Comparison of ENCODE assay signal across 28 cellular contexts in the genomic region with DNA sequence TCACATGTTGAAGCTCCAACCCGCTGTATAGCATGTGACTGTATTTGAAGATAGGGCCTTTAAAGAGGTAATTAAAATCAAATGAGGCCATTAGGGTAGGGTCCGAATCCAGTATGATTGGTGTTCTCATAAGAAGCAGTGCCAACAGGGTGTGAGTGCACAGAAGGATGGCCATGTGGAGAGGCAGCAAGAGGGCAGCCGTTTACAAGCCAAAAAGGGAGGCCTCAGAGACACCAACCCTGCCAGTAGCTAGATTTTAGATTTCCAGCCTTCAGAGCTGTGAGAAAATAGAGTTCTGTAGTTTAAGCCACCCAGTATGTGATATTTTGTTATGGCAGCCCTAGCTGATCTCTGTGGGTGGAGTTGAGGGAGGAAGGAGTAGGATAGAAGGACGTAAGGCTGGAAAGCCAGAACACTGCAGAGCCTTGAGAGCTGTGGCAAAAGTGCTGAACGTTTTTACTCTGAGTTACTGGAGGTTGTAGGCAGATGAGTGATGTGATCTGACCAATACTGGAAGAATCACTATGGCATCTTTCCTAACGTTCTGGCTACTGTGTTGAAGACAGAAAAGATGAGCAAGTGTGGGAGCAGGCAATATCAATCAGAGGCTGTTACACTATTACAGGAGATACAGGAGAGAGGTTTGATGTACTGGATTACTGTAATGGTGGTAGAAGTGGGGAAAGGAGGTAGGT.
DNase-seq lines count a peak whose midpoint lies in the region; ATAC-seq, FAIRE-seq and TF ChIP-seq lines count a peak whose summit lies in the region.
"Had no signal": no experiment of that assay in that cellular context is flagged by ENCODE, and none has a peak within 500 bp of the region (broad histone marks: within the 10 kb centered on the region; RNA-seq: fewer than 3 reads in every experiment).

No MANE protein-coding gene starts in this region.

- H3F3A ChIP-seq in GM23248 (ENCODE audit: insufficient read depth) = no peaks in the 10 kb centered on the region

- no peak overlapping the region for H3K9ac ChIP-seq in GM23248

- H2AFZ ChIP-seq in GM23248 = no peak overlapping the region
- H2AFZ ChIP-seq: GM23338, hepatocyte had no signal

- H3K4me1 ChIP-seq in GM23248 (ENCODE audit: insufficient read depth) = no peaks in the 10 kb centered on the region

- in situ Hi-C loops in GM23248 (cut with MboI) = no loop called here

- H3K9me3 ChIP-seq in GM23248 (ENCODE audit: low read depth) = no peaks in the 10 kb centered on the region
- H3K9me3 ChIP-seq: spleen, thyroid gland had no signal

- TF ChIP-seq CTCF in bronchial epithelial cell (IDR thresholded peaks at IDR 0.05; ENCODE audit: insufficient read depth, low read length, severe bottlenecking) (no peak), foreskin fibroblast (IDR thresholded peaks at IDR 0.05; ENCODE audit: low read depth, low read length) (no peak)

- no peak for FAIRE-seq in bronchial epithelial cell (lab: Jason Lieb, UNC)
- FAIRE-seq: frontal cortex, G401.6, GM18507 had no signal

- H3K27me3 ChIP-seq in GM23248 (replicated peaks; ENCODE audit: insufficient read depth) (no peaks in the 10 kb centered on the region), bronchial epithelial cell (ENCODE audit: control insufficient read depth, insufficient read depth, low read length) (no peaks in the 10 kb centered on the region)
- H3K27me3 ChIP-seq: hepatocyte, spleen, thyroid gland had no signal

- no peaks in the 10 kb centered on the region for H3K79me2 ChIP-seq in GM23248 (ENCODE audit: insufficient read depth)
- H3K79me2 ChIP-seq: hepatocyte had no signal

- H3K36me3 Mint-ChIP-seq in T-helper 2 cell treated with Interferon-gamma antibody and Interleukin-4, amounts not matched to agents 5 μg/mL and 100 μg/mL, for 36 hours (ENCODE audit: low read depth) = peaks cover 22% of the 10 kb centered on the region

- H3K27ac ChIP-seq in GM23248 = no peak overlapping the region
- H3K27ac ChIP-seq: 22Rv1, hepatocyte, thyroid gland, WERI-Rb-1 had no signal

- H3K27me3 Mint-ChIP-seq in T-helper 2 cell treated with Interferon-gamma antibody and Interleukin-4, amounts not matched to agents 5 μg/mL and 100 μg/mL, for 36 hours (ENCODE audit: low read depth) = no peaks in the 10 kb centered on the region
- H3K27me3 Mint-ChIP-seq: central memory CD8-positive, alpha-beta T cell; stimulated activated naive B cell treated with anti-CD40 and anti-IgM and Interleukin-4, amounts not matched to agents 10 μg/mL and 1 μg/mL and 100 μg/mL, for 72 hours had no signal

- DNase-seq in T-helper 2 cell treated with Interferon-gamma antibody and Interleukin-4, amounts not matched to agents 5 μg/mL and 100 μg/mL, for 36 hours (ENCODE audit: low spot score) = peak; percentile 9
- DNase-seq in T-helper 2 cell (no peak), GM23248 (peak; percentile 18), bronchial epithelial cell (ENCODE audit: low read depth) (peak; percentile 7), kidney tubule cell (ENCODE audit: low spot score) (peak; percentile 9), foreskin fibroblast (no peak)
- DNase-seq in NK-92 treated with Interleukin-12 subunit alpha and Interleukin-12 subunit beta, amount 100 ng/mL, for 24 hours (lab: John Stamatoyannopoulos, UW) = no peak
- DNase-seq: activated naive CD4-positive, alpha-beta T cell; AML-193; anterior cingulate cortex; NCI-H2081; NCI-H226; NCI-H82; nephron progenitor cell; right cardiac atrium; spleen; stimulated activated naive B cell treated with anti-CD40 and anti-IgM and Interleukin-4, amounts not matched to agents 10 μg/mL and 1 μg/mL and 100 μg/mL, for 72 hours; thyroid gland; WERI-Rb-1 had no signal

- WGBS in GM23248 (ENCODE audit: low coverage in 1 of 2, low lambda C conversion rate in 2 of 2, missing lambda C conversion rate in 2 of 2), 2 experiments = 30 to 36% methylated on average over 6 of the region's 6 CpGs

- no peak overlapping the region for H3K4me3 Mint-ChIP-seq in T-helper 2 cell treated with Interferon-gamma antibody and Interleukin-4, amounts not matched to agents 5 μg/mL and 100 μg/mL, for 36 hours
- H3K4me3 Mint-ChIP-seq: central memory CD8-positive, alpha-beta T cell; GM23338; nephron progenitor cell; stimulated activated naive B cell treated with anti-CD40 and anti-IgM and Interleukin-4, amounts not matched to agents 10 μg/mL and 1 μg/mL and 100 μg/mL, for 72 hours had no signal

- H3K4me3 ChIP-seq in GM23248 (no peak overlapping the region), bronchial epithelial cell (ENCODE audit: low read depth, low read length) (no peak overlapping the region), foreskin fibroblast (ENCODE audit: low read depth in 1 of 2, low read length in 2 of 2) (no peak overlapping the region)
- H3K4me3 ChIP-seq: GM23338, hepatocyte, spleen, thyroid gland had no signal

- peaks cover 29% of the 10 kb centered on the region for H3K4me1 Mint-ChIP-seq in T-helper 2 cell treated with Interferon-gamma antibody and Interleukin-4, amounts not matched to agents 5 μg/mL and 100 μg/mL, for 36 hours (ENCODE audit: low read depth)

- H3K4me2 ChIP-seq in GM23248 (ENCODE audit: unreplicated experiment) = no peak overlapping the region
- H3K4me2 ChIP-seq: GM23338, hepatocyte had no signal

- no peaks in the 10 kb centered on the region for H4K20me1 ChIP-seq in GM23248 (ENCODE audit: insufficient read depth)

- no peak for ATAC-seq in HG03565 (IDR thresholded peaks at IDR 0.05; ENCODE audit: unreplicated experiment)
- ATAC-seq: GM23338; right cardiac atrium; Right ventricle myocardium inferior; stimulated activated naive B cell treated with anti-CD40 and anti-IgM and Interleukin-4, amounts not matched to agents 10 μg/mL and 1 μg/mL and 100 μg/mL, for 72 hours had no signal

- no peak overlapping the region for H3K27ac Mint-ChIP-seq in T-helper 2 cell treated with Interferon-gamma antibody and Interleukin-4, amounts not matched to agents 5 μg/mL and 100 μg/mL, for 36 hours
- H3K27ac Mint-ChIP-seq: nephron progenitor cell; stimulated activated naive B cell treated with anti-CD40 and anti-IgM and Interleukin-4, amounts not matched to agents 10 μg/mL and 1 μg/mL and 100 μg/mL, for 72 hours had no signal

- no peaks in the 10 kb centered on the region for H3K9me2 ChIP-seq in GM23248 (ENCODE audit: insufficient read depth)

- H3K9me3 Mint-ChIP-seq in T-helper 2 cell treated with Interferon-gamma antibody and Interleukin-4, amounts not matched to agents 5 μg/mL and 100 μg/mL, for 36 hours = no peaks in the 10 kb centered on the region
- H3K9me3 Mint-ChIP-seq: central memory CD8-positive, alpha-beta T cell; GM23338 had no signal

- H3K36me3 ChIP-seq in GM23248 (ENCODE audit: low read depth) (no peaks in the 10 kb centered on the region), bronchial epithelial cell (ENCODE audit: control insufficient read depth, insufficient read depth, low read length) (no peaks in the 10 kb centered on the region)
- H3K36me3 ChIP-seq: thyroid gland, WERI-Rb-1 had no signal

Comparison
In these comparisons a context has a peak if more than half of its experiments do, and no peak if none do; other contexts are left out.
1. DNase-seq: peak in T-helper 2 cell treated with Interferon-gamma antibody and Interleukin-4, amounts not matched to agents 5 μg/mL and 100 μg/mL, for 36 hours (single experiment), GM23248 (single experiment), bronchial epithelial cell (single experiment) and kidney tubule cell (single experiment); none in T-helper 2 cell (0 of 5), foreskin fibroblast (0 of 2) and NK-92 treated with Interleukin-12 subunit alpha and Interleukin-12 subunit beta, amount 100 ng/mL, for 24 hours (single experiment).